In genomic region chr17:21213005-21213404, GRCh38 we compare ENCODE assay signal across 8 cellular contexts. TPM values are rescaled to one million over a fixed set of nuclear protein-coding genes. Genes with fewer than 3 reads are reported as not detected.
DNase-seq lines count a peak whose midpoint lies in the region; ATAC-seq, FAIRE-seq and TF ChIP-seq lines count a peak whose summit lies in the region.

No MANE protein-coding gene starts in this region.

- H2BK15ac ChIP-seq in H1 (ENCODE audit: low read length) = no peak overlapping the region

- H4K5ac ChIP-seq in H1 (ENCODE audit: insufficient read length, low read depth, low read length) = no peak overlapping the region

- no peak overlapping the region for H3K23ac ChIP-seq in H1 (ENCODE audit: insufficient read length)

- no peak overlapping the region for H4K8ac ChIP-seq in H1 (ENCODE audit: extremely low read depth, insufficient read depth, low read length)

- H2BK12ac ChIP-seq in H1 (ENCODE audit: low read depth, low read length) = no peak overlapping the region

- H2AFZ ChIP-seq in H1 (ENCODE audit: low read length) = no peak overlapping the region

- no peak for TF ChIP-seq CTCF in H1 (IDR thresholded peaks at IDR 0.05; ENCODE audit: control extremely low read depth in 1 of 3, insufficient read depth in 1 of 3, low read depth in 1 of 3, low read length in 3 of 3)
- no peak for TF ChIP-seq CTCF in neural crest cell (conservative IDR thresholded peaks at IDR 0.05)

- H3K79me2 ChIP-seq in H1 (ENCODE audit: control insufficient read depth in 1 of 2, insufficient read depth in 2 of 2, low read length in 2 of 2) = peaks cover 50 to 59% of the 10 kb centered on the region in 2 experiments

- FAIRE-seq in H1 (lab: Jason Lieb, UNC) = no peak

- peak overlapping the region; percentile 87 to 89 for H3K4me2 ChIP-seq in H1 (ENCODE audit: insufficient read depth in 1 of 2, low read depth in 2 of 2, low read length in 2 of 2)

- peaks cover 6 to 78% (median 38%) of the 10 kb centered on the region in 4 donors for H3K4me1 Mint-ChIP-seq in CD4-positive, CD25-positive, alpha-beta regulatory T cell
- H3K4me1 Mint-ChIP-seq in neural crest cell = peaks cover 48% of the 10 kb centered on the region

- H3K27me3 Mint-ChIP-seq in CD4-positive, CD25-positive, alpha-beta regulatory T cell = no peaks in the 10 kb centered on the region
- no peaks in the 10 kb centered on the region for H3K27me3 Mint-ChIP-seq in neural crest cell (ENCODE audit: low read depth)

- H3K4ac ChIP-seq in H1 (replicated peaks; ENCODE audit: insufficient read length, low read depth, low read length) = no peak overlapping the region

- DNase-seq in CD4-positive, CD25-positive, alpha-beta regulatory T cell = no peak
- DNase-seq in NT2/D1 (ENCODE audit: low read depth, low spot score) (no peak), H1 (ENCODE audit: low read depth in 1 of 2, low spot score in 2 of 2) (no peak), neural crest cell (ENCODE audit: low read depth, low spot score) (no peak), HEK293T (ENCODE audit: extremely low spot score) (no peak), HCEC 1CT (no peak), LoVo (ENCODE audit: low spot score) (no peak), NCI-H146 (lab: John Stamatoyannopoulos, UW) (no peak)

- no peak for TF ChIP-seq RAD21 in H1 (IDR thresholded peaks at IDR 0.05 in 1 of 2, conservative IDR thresholded peaks at IDR 0.05 in 1 of 2; ENCODE audit: low read depth in 2 of 2, low read length in 2 of 2)

- POLR2A ChIA-PET in H1 (lab: Charles Lee; ENCODE audit: partially characterized antibody) (interaction anchor here (0.8 to 4.9 kb wide), 15 partner anchors 8 to 170 kb away, joined by 3 to 42 read pairs (median 5); partner anchors contain the start of gene USP22), HEK293T (lab: Yijun Ruan, JAX) (interaction anchor here (0.7 to 3.1 kb wide), 10 partner anchors 12 to 170 kb away, joined by 3 to 13 read pairs (median 4); partner anchors contain the start of genes DHRS7B and USP22)

- no peak overlapping the region for H3K56ac ChIP-seq in H1 (replicated peaks; ENCODE audit: insufficient read length, low read depth, low read length)

- H3K4me3 ChIP-seq in CD4-positive, CD25-positive, alpha-beta regulatory T cell (ENCODE audit: low read depth, low read length) = peak overlapping the region; percentile 92
- H3K4me3 ChIP-seq in NT2/D1 (ENCODE audit: insufficient read length, low read depth) (peak overlapping the region; percentile 91), H1 (ENCODE audit: extremely low read depth in 1 of 4, insufficient read depth in 2 of 4, low read depth in 3 of 4, low read length in 4 of 4) (peak overlapping the region; percentile 85 to 97 (median 92))

- H3K4me1 ChIP-seq in CD4-positive, CD25-positive, alpha-beta regulatory T cell (ENCODE audit: control insufficient read depth, insufficient read depth, low read length, poor library complexity, severe bottlenecking) = peaks cover 38% of the 10 kb centered on the region
- H3K4me1 ChIP-seq in NT2/D1 (ENCODE audit: insufficient read depth, insufficient read length) (peaks cover 11% of the 10 kb centered on the region), H1 (replicated peaks in 1 of 4; ENCODE audit: control insufficient read depth in 3 of 4, insufficient read depth in 4 of 4, low read length in 3 of 4) (peaks cover 0 to 14% (median 5%) of the 10 kb centered on the region in 4 experiments; a peak in 4 of 7 replicates)

- H3K18ac ChIP-seq in H1 (ENCODE audit: extremely low read depth, low read length) = no peak overlapping the region

- H3K27me3 ChIP-seq in CD4-positive, CD25-positive, alpha-beta regulatory T cell (ENCODE audit: control insufficient read depth, insufficient read depth, low read length) = no peaks in the 10 kb centered on the region
- H3K27me3 ChIP-seq in NT2/D1 (ENCODE audit: insufficient read depth, insufficient read length) (no peaks in the 10 kb centered on the region), H1 (replicated peaks in 1 of 4; ENCODE audit: control insufficient read depth in 3 of 4, extremely low read depth in 1 of 4, insufficient read depth in 3 of 4, low read length in 3 of 4) (no peaks in the 10 kb centered on the region)

- H3K36me3 ChIP-seq in CD4-positive, CD25-positive, alpha-beta regulatory T cell (ENCODE audit: control insufficient read depth, insufficient read depth, low read length) = peaks cover 22% of the 10 kb centered on the region
- H3K36me3 ChIP-seq in NT2/D1 (ENCODE audit: insufficient read depth, insufficient read length, low read length) (peaks cover 41% of the 10 kb centered on the region), H1 (ENCODE audit: control insufficient read depth in 2 of 4, insufficient read depth in 4 of 4, low read length in 3 of 4) (peaks cover 0 to 18% (median 4%) of the 10 kb centered on the region in 4 experiments; a peak in 4 of 8 replicates)

- no peak overlapping the region for H2BK20ac ChIP-seq in H1 (ENCODE audit: low read length)

- H3K14ac ChIP-seq in H1 (ENCODE audit: insufficient read length) = no peak overlapping the region

- H3K9me3 ChIP-seq in CD4-positive, CD25-positive, alpha-beta regulatory T cell (ENCODE audit: control insufficient read depth in 2 of 2, low read length in 2 of 2) = no peaks in the 10 kb centered on the region
- H3K9me3 ChIP-seq in NT2/D1 (ENCODE audit: insufficient read depth, low read length) = no peaks in the 10 kb centered on the region
- no peaks in the 10 kb centered on the region for H3K9me3 ChIP-seq in H1 (ENCODE audit: insufficient read depth in 2 of 2, low read depth in 1 of 2, low read length in 1 of 2)

- H3K4me3 Mint-ChIP-seq in CD4-positive, CD25-positive, alpha-beta regulatory T cell = peak overlapping the region; percentile 91 to 97 (median 93)
- H3K4me3 Mint-ChIP-seq in neural crest cell = peak overlapping the region; percentile 91

- H3K27ac ChIP-seq in CD4-positive, CD25-positive, alpha-beta regulatory T cell (ENCODE audit: insufficient read depth, low read length, poor library complexity, severe bottlenecking) = peak overlapping the region; percentile 88
- H3K27ac ChIP-seq in H1 (ENCODE audit: low read depth, low read length) = no peak overlapping the region; the same call in 1 of the 2 replicates

- no peak overlapping the region for H2AK5ac ChIP-seq in H1 (ENCODE audit: low read depth, low read length)

- H3K9ac ChIP-seq in NT2/D1 (ENCODE audit: insufficient read length, low read depth) = peak overlapping the region; percentile 99
- H3K9ac ChIP-seq in H1 (replicated peaks in 1 of 4; ENCODE audit: extremely low read depth in 1 of 4, low read depth in 3 of 4, low read length in 3 of 4) = peak overlapping the region; percentile 91 to 96 (median 94)

- peaks cover 18% of the 10 kb centered on the region for H3K79me1 ChIP-seq in H1 (ENCODE audit: low read depth, low read length)

- H3K23me2 ChIP-seq in H1 (ENCODE audit: low read depth, low read length) = peaks cover 8% of the 10 kb centered on the region

- H3K9me3 Mint-ChIP-seq in CD4-positive, CD25-positive, alpha-beta regulatory T cell = no peaks in the 10 kb centered on the region
- H3K9me3 Mint-ChIP-seq in neural crest cell = no peaks in the 10 kb centered on the region

- no peak overlapping the region for H4K91ac ChIP-seq in H1 (replicated peaks; ENCODE audit: insufficient read length, low read length)

- no peak for ATAC-seq in CD4-positive, CD25-positive, alpha-beta regulatory T cell (ENCODE audit: low read depth in 2 of 2)

- peaks cover 29 to 32% of the 10 kb centered on the region in 2 experiments for H4K20me1 ChIP-seq in H1 (replicated peaks in 1 of 2; ENCODE audit: control insufficient read depth in 1 of 2, insufficient read depth in 2 of 2, low read length in 2 of 2)

- CTCF ChIA-PET in H1 (lab: Charles Lee; ENCODE audit: partially characterized antibody) = interaction anchor here (0.6 to 3.6 kb wide), 6 partner anchors 9 to 174 kb away, joined by 3 to 28 read pairs (median 3); no protein-coding TSS in a partner anchor
- CTCF ChIA-PET in HEK293T (lab: Yijun Ruan, JAX) = interaction anchor here (1.9 kb wide), 1 partner anchor 27 kb away, joined by 5 read pairs; no protein-coding TSS in a partner anchor

- H2BK120ac ChIP-seq in H1 (replicated peaks; ENCODE audit: low read depth, low read length) = no peak overlapping the region

- TF ChIP-seq POLR2A in H1 (IDR thresholded peaks at IDR 0.05; ENCODE audit: control extremely low read depth in 1 of 2, low read depth in 2 of 2, low read length in 2 of 2) = no peak

- WGBS in H1 (ENCODE audit: extremely low coverage in 1 of 2, insufficient coverage in 1 of 2, insufficient read length in 1 of 2, insufficient replicate concordance in 2 of 2, low coverage in 1 of 2, low lambda C conversion rate in 2 of 2, missing lambda C conversion rate in 1 of 2), 2 experiments = 19% methylated on average over 5 of the region's 5 CpGs; no CpG with 5 or more reads in 1 of the 2 experiments

- no peak overlapping the region for H2BK5ac ChIP-seq in H1 (ENCODE audit: low read depth, low read length)

- H3K36me3 Mint-ChIP-seq in CD4-positive, CD25-positive, alpha-beta regulatory T cell = peaks cover 7% of the 10 kb centered on the region
- H3K36me3 Mint-ChIP-seq in neural crest cell (ENCODE audit: low read depth) = no peaks in the 10 kb centered on the region

- peak overlapping the region; percentile 86 to 92 (median 91) for H3K27ac Mint-ChIP-seq in CD4-positive, CD25-positive, alpha-beta regulatory T cell
- peak overlapping the region; percentile 81 for H3K27ac Mint-ChIP-seq in neural crest cell (ENCODE audit: unreplicated experiment)

- no peak for TF ChIP-seq EP300 in H1 (IDR thresholded peaks at IDR 0.05; ENCODE audit: borderline replicate concordance in 1 of 2, low read depth in 2 of 2, low read length in 2 of 2)

RNA-seq across cellular contexts. Expression of gene TMEM11, which starts 1.0 kb away (rescaled TPM):
- 16.1 TPM for total RNA-seq in CD4-positive, CD25-positive, alpha-beta regulatory T cell
- polyA plus RNA-seq in CD4-positive, CD25-positive, alpha-beta regulatory T cell = 10 to 100 TPM; 30.8 to 50.3 (median 45.6) TPM
- total RNA-seq in H1 (2021; fragmentation: NEBNext Ultra II Directional; extraction: Animal tissue kit (Norgen Biotek cat#: 25700)) = 33.3 and 34.2 TPM in 2 replicates
- polyA plus RNA-seq in H1 (2011; rRNA removed) = 90.4 and 133 TPM in 2 replicates
- polyA plus RNA-seq in H1 (2011; cell fraction: cytosol; rRNA removed) = 66.8 TPM
- 70.3 TPM for polyA plus RNA-seq in H1 (2011; cell fraction: nucleus; rRNA removed)
- 23.0 to 40.0 TPM (median 34.0 TPM) in 4 replicates for polyA plus RNA-seq in H1 (2012, experiment 1 of 2)
- 35.1 TPM for polyA plus RNA-seq in H1 (2012, experiment 2 of 2)
- polyA plus RNA-seq in H1 (2013, experiment 1 of 2) = 29.5 TPM
- polyA plus RNA-seq in H1 (2013, experiment 2 of 2) = 29.8 TPM
- 35.5 and 44.9 TPM in 2 replicates for polyA minus RNA-seq in H1 (2011; rRNA and poly(A)+ RNA removed)
- polyA minus RNA-seq in H1 (2011; cell fraction: cytosol; rRNA and poly(A)+ RNA removed) = 27.9 TPM
- polyA minus RNA-seq in H1 (2011; cell fraction: nucleus; rRNA and poly(A)+ RNA removed) = 38.5 TPM
- total RNA-seq in neural crest cell = 31.3 and 31.6 TPM in 2 replicates

RNA-seq across cellular contexts. Expression of gene NATD1, which starts 40.2 kb away (rescaled TPM):
- 12.7 TPM for total RNA-seq in CD4-positive, CD25-positive, alpha-beta regulatory T cell
- polyA plus RNA-seq in CD4-positive, CD25-positive, alpha-beta regulatory T cell = 1 to 10 TPM; 2.8 to 4.6 (median 2.8) TPM
- 7.5 and 8.4 TPM in 2 replicates for total RNA-seq in H1 (2021; fragmentation: NEBNext Ultra II Directional; extraction: Animal tissue kit (Norgen Biotek cat#: 25700))
- 5.4 and 8.8 TPM in 2 replicates for polyA plus RNA-seq in H1 (2011; rRNA removed)
- 6.3 TPM for polyA plus RNA-seq in H1 (2011; cell fraction: cytosol; rRNA removed)
- polyA plus RNA-seq in H1 (2011; cell fraction: nucleus; rRNA removed) = 7.7 TPM
- polyA plus RNA-seq in H1 (2012, experiment 1 of 2) = 5.8 to 7.2 TPM (median 5.9 TPM) in 4 replicates
- polyA plus RNA-seq in H1 (2012, experiment 2 of 2) = 5.1 TPM
- 4.8 TPM for polyA plus RNA-seq in H1 (2013, experiment 1 of 2)
- polyA plus RNA-seq in H1 (2013, experiment 2 of 2) = 4.8 TPM
- 4.7 and 6.3 TPM in 2 replicates for polyA minus RNA-seq in H1 (2011; rRNA and poly(A)+ RNA removed)
- polyA minus RNA-seq in H1 (2011; cell fraction: cytosol; rRNA and poly(A)+ RNA removed) = 5.9 TPM
- 5.7 TPM for polyA minus RNA-seq in H1 (2011; cell fraction: nucleus; rRNA and poly(A)+ RNA removed)
- total RNA-seq in neural crest cell = 6.3 and 6.7 TPM in 2 replicates
